ENCODE assay signal across 27 cellular contexts in the genomic region with DNA sequence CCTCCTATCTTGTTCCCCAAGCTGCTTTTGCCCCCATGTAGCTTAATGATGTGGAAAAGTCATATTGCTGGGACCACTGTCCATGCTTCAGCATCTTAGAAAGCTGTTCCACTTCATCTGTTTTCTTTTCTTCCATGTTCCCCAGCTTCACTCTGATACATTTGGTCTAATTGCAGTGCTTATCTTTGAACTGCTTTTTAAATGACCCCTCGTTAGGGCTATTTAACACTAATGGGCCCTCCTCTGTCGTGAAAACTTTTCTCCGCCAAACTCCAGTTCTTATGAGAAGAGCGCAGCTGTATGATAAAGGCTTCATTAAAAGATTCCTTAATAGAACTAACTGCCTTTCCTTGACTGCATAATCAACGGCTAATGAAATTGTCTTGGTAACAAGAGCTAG.
"Had no signal": no experiment of that assay in that cellular context is flagged by ENCODE, and none has a peak within 500 bp of the region (broad histone marks: within the 10 kb centered on the region; RNA-seq: fewer than 3 reads in every experiment).

No MANE protein-coding gene starts in this region.

- H3K36me3 ChIP-seq: ascending aorta, breast epithelium, Peyer's patch, SJSA1 had no signal

- H3K27ac ChIP-seq: ascending aorta, breast epithelium, Peyer's patch, SJSA1 had no signal

- H3K27me3 ChIP-seq: ascending aorta, breast epithelium, Peyer's patch, SJSA1 had no signal

- H3K4me2 ChIP-seq: SK-N-SH had no signal

- H3K9me2 ChIP-seq: SK-N-SH had no signal

- H3K4me3 ChIP-seq: ascending aorta, breast epithelium, K562, Peyer's patch, SJSA1 had no signal

- H3K9me3 ChIP-seq: ascending aorta, breast epithelium, Peyer's patch, SJSA1, SK-N-SH had no signal

- DNase-seq: activated CD4-positive, alpha-beta T cell treated with anti-CD3 and anti-CD28 coated beads, Interleukin-2, amount 10 ng/mL, durations not matched to agents 24 days and 14 days; activated CD4-positive, alpha-beta T cell treated with anti-CD3 and anti-CD28 coated beads, Interleukin-2, amount 50 U/mL, for 4 hours; activated CD8-positive, alpha-beta T cell treated with anti-CD3 and anti-CD28 coated beads for 36 hours; activated effector memory CD4-positive, alpha-beta T cell treated with anti-CD3 and anti-CD28 coated beads, Interleukin-2, amount 50 U/mL, for 16 hours; activated naive CD4-positive, alpha-beta T cell; activated naive CD4-positive, alpha-beta T cell treated with anti-CD3 and anti-CD28 coated beads, Interleukin-2, amount 50 U/mL, for 16 hours; activated naive CD8-positive, alpha-beta T cell treated with anti-CD3 and anti-CD28 coated beads for 36 hours; activated T-cell treated with anti-CD3 and anti-CD28 coated beads, Interleukin-2, amount 50 U/mL, for 1 hour; activated T-cell treated with anti-CD3 and anti-CD28 coated beads, Interleukin-2, amount 50 U/mL, for 72 hours; amygdala; NCI-H146; NCI-H1930; NCI-H2081 treated with DMSO at 0.1 percent for 48 hours; NCI-H226; NCI-H446 treated with DMSO at 0.1 percent for 48 hours; NCI-H524; NCI-H748 treated with DMSO at 0.1 percent for 48 hours; NK-92 treated with Interleukin-12 subunit alpha and Interleukin-12 subunit beta, amount 100 ng/mL, for 24 hours; PC-3; Peyer's patch; RPMI8226; SHP77 treated with DMSO at 0.1 percent for 48 hours; SK-N-SH had no signal

- H3K9ac ChIP-seq: SK-N-SH had no signal
